Comparison of ENCODE assay signal across 15 cellular contexts in genomic region chr14:104925941-104926609, GRCh38. TPM values are rescaled to one million over a fixed set of nuclear protein-coding genes. Genes with fewer than 3 reads are reported as not detected.
DNase-seq lines count a peak whose midpoint lies in the region; ATAC-seq lines count a peak whose summit lies in the region.
"Had no signal": no experiment of that assay in that cellular context is flagged by ENCODE, and none has a peak within 500 bp of the region (broad histone marks: within the 10 kb centered on the region; RNA-seq: fewer than 3 reads in every experiment).

No MANE protein-coding gene starts in this region.

- no peaks in the 10 kb centered on the region for H3K9me2 ChIP-seq in Karpas-422 (replicated peaks; ENCODE audit: insufficient read depth, low read length)

- peaks cover 8% of the 10 kb centered on the region; the same call in 1 of the 2 replicates for H3K79me2 ChIP-seq in Karpas-422 (ENCODE audit: low read length)

- peak overlapping the region in 8 of 10 experiments; percentile 36 to 66 (median 52); a peak in 15 of 20 replicates for H3K4me3 ChIP-seq in BLaER1 treated with 17β-estradiol and CSF1 and Interleukin-3, amounts not matched to agents 10 nM and 100 nM
- H3K4me3 ChIP-seq in Karpas-422 (ENCODE audit: low read length): peak overlapping the region; percentile 91
- H3K4me3 ChIP-seq: ascending aorta had no signal

- H4K20me1 ChIP-seq in BLaER1 treated with 17β-estradiol and CSF1 and Interleukin-3, amounts not matched to agents 10 nM and 100 nM: peaks cover 0 to 46% (median 0%) of the 10 kb centered on the region in 11 experiments; a peak in 5 of 22 replicates
- peaks cover 34% of the 10 kb centered on the region; the same call in 1 of the 2 replicates for H4K20me1 ChIP-seq in Karpas-422 (ENCODE audit: insufficient read depth, low read depth, low read length)

- no peak overlapping the region for H2AFZ ChIP-seq in Karpas-422 (ENCODE audit: low read length)

- DNase-seq in Karpas-422: peak; percentile 71
- peak; percentile 20 for DNase-seq in iPS-NIHi7 (ENCODE audit: extremely low spot score)
- no peak for DNase-seq in AG08395 (ENCODE audit: low spot score)
- no peak for DNase-seq in T-helper 1 cell
- no peak for DNase-seq in HuH-7 (ENCODE audit: low spot score)
- DNase-seq: activated CD4-positive, CD25-positive, alpha-beta regulatory T cell treated with anti-CD3 and anti-CD28 coated beads, Interleukin-2, amount 50 U/mL, for 72 hours; activated T-cell treated with anti-CD3 and anti-CD28 coated beads, Interleukin-2, amount 50 U/mL, for 4 hours; effector memory CD4-positive, alpha-beta T cell; NCI-H2107; stimulated activated CD4-positive, alpha-beta T cell treated with anti-CD3 and anti-CD28 coated beads, Interleukin-2, amount 100 ng/mL, for 48 hours had no signal

- peak; percentile 7 for ATAC-seq in GM21447 (IDR thresholded peaks at IDR 0.05; ENCODE audit: unreplicated experiment)
- no peak for ATAC-seq in HG02870 (IDR thresholded peaks at IDR 0.05; ENCODE audit: unreplicated experiment)

- H3K4me2 ChIP-seq in BLaER1 treated with 17β-estradiol and CSF1 and Interleukin-3, amounts not matched to agents 10 nM and 100 nM: peak overlapping the region; percentile 89 to 100 (median 98)
- H3K4me2 ChIP-seq in Karpas-422 (ENCODE audit: low read depth, low read length, poor library complexity, severe bottlenecking): peak overlapping the region; percentile 95

- peaks cover 3 to 8% (median 7%) of the 10 kb centered on the region in 11 experiments; a peak in 15 of 22 replicates for H3K9me3 ChIP-seq in BLaER1 treated with 17β-estradiol and CSF1 and Interleukin-3, amounts not matched to agents 10 nM and 100 nM (replicated peaks in 1 of 11)
- H3K9me3 ChIP-seq in Karpas-422 (ENCODE audit: low read length): peaks cover 5% of the 10 kb centered on the region; the same call in 1 of the 2 replicates
- H3K9me3 ChIP-seq: ascending aorta had no signal

- 0 out of 22 replicates have a peak, but pooled peaks cover 0 to under 1% (median 0%) of the 10 kb centered on the region in 11 experiments for H3K27me3 ChIP-seq in BLaER1 treated with 17β-estradiol and CSF1 and Interleukin-3, amounts not matched to agents 10 nM and 100 nM
- H3K27me3 ChIP-seq in Karpas-422 (ENCODE audit: low read length): no peaks in the 10 kb centered on the region
- H3K27me3 ChIP-seq: ascending aorta had no signal

- H3K36me3 ChIP-seq in BLaER1 treated with 17β-estradiol and CSF1 and Interleukin-3, amounts not matched to agents 10 nM and 100 nM: peaks cover 0 to 13% (median 0%) of the 10 kb centered on the region in 11 experiments; a peak in 5 of 22 replicates
- peaks cover 29% of the 10 kb centered on the region for H3K36me3 ChIP-seq in Karpas-422 (ENCODE audit: insufficient read depth, low read length)
- H3K36me3 ChIP-seq: ascending aorta had no signal

- H3K9ac ChIP-seq in BLaER1 treated with 17β-estradiol and CSF1 and Interleukin-3, amounts not matched to agents 10 nM and 100 nM: peak overlapping the region; percentile 13 to 84 (median 71); a peak in 17 of 22 replicates
- H3K9ac ChIP-seq in Karpas-422 (ENCODE audit: low read length): peak overlapping the region; percentile 95

- peaks cover 55 to 73% (median 69%) of the 10 kb centered on the region in 10 experiments for H3K4me1 ChIP-seq in BLaER1 treated with 17β-estradiol and CSF1 and Interleukin-3, amounts not matched to agents 10 nM and 100 nM
- peaks cover 58% of the 10 kb centered on the region for H3K4me1 ChIP-seq in Karpas-422 (ENCODE audit: low read length)
- H3K4me1 ChIP-seq: ascending aorta had no signal

- peak overlapping the region; percentile 2 to 91 (median 81); a peak in 20 of 22 replicates for H3K27ac ChIP-seq in BLaER1 treated with 17β-estradiol and CSF1 and Interleukin-3, amounts not matched to agents 10 nM and 100 nM
- H3K27ac ChIP-seq in Karpas-422 (ENCODE audit: low read length): peak overlapping the region; percentile 97
- H3K27ac ChIP-seq: ascending aorta had no signal

RNA-seq across cellular contexts. Expression of gene PLD4, which starts 1.4 kb away (rescaled TPM):
- total RNA-seq in Karpas-422 (2014; rRNA removed; shearing (Covaris generic); ENCODE audit: low replicate concordance): 146 and 265 TPM in 2 replicates
- total RNA-seq: ascending aorta, fibroblast of villous mesenchyme had no signal

RNA-seq across cellular contexts. Expression of gene AHNAK2, which starts 52.1 kb away (rescaled TPM):
- total RNA-seq in Karpas-422 (2014; rRNA removed; shearing (Covaris generic); ENCODE audit: low replicate concordance): under 0.01 TPM in 1 of 2 replicates, not detected in the other

RNA-seq across cellular contexts. Expression of gene CLBA1, which starts 59.5 kb away (rescaled TPM):
- total RNA-seq in Karpas-422 (2014; rRNA removed; shearing (Covaris generic); ENCODE audit: low replicate concordance): 9.4 and 14.5 TPM in 2 replicates

Comparison
In these comparisons a context has a peak if more than half of its experiments do, and no peak if none do; other contexts are left out.
1. DNase-seq: peak in Karpas-422 (single experiment) and iPS-NIHi7 (single experiment); none in AG08395 (single experiment), T-helper 1 cell (0 of 5) and HuH-7 (single experiment).